Comparison of ENCODE assay signal across 10 cellular contexts in the genomic region with DNA sequence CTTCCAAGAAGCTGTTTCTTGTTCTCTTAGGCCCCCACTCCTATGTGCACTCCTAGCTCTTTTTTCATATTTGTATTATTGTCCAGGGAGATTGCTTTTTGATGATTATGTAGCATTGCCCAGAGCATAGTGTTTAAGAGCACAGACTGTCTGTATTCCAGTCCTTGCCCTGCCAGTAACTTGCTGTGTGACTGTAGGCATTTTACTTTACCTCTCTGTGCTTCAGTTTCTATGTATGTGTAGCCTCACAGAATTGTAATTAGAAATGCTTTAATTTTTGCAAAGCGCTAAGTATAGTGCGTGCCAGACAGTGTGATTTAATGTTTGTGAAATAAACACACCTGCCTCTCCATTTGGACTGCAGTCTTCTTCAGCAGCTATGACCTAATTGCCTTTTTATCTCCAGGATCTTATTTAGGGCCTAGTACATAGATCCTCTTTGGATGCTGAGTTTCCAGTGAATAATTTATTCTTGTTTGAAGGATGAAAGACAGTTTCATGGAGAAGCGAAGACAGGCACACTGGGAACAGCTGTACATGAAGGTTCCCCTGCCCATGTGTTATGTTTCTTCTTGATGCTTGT. TPM values are rescaled to one million over a fixed set of nuclear protein-coding genes. Genes with fewer than 3 reads are reported as not detected.
DNase-seq lines count a peak whose midpoint lies in the region; ATAC-seq and TF ChIP-seq lines count a peak whose summit lies in the region.
"Had no signal": no experiment of that assay in that cellular context is flagged by ENCODE, and none has a peak within 500 bp of the region (broad histone marks: within the 10 kb centered on the region; RNA-seq: fewer than 3 reads in every experiment).

No MANE protein-coding gene starts in this region.

- no peak overlapping the region for H3K27ac ChIP-seq in GM23248
- H3K27ac ChIP-seq in SJCRH30, result no peak overlapping the region

- peak overlapping the region; percentile 89 for H3K4me2 ChIP-seq in GM23248 (ENCODE audit: unreplicated experiment)

- no peaks in the 10 kb centered on the region for H3K9me3 ChIP-seq in GM23248 (ENCODE audit: low read depth)
- peaks cover 6% of the 10 kb centered on the region; the same call in 1 of the 2 replicates for H3K9me3 ChIP-seq in SJCRH30 (replicated peaks)

- 95 to 96% methylated on average over 3 of the region's 3 CpGs for WGBS in GM23248 (ENCODE audit: low coverage in 1 of 2, low lambda C conversion rate in 2 of 2, missing lambda C conversion rate in 2 of 2), 2 experiments

- H2AFZ ChIP-seq in GM23248, result no peak overlapping the region

- no peaks in the 10 kb centered on the region for H3K27me3 ChIP-seq in GM23248 (replicated peaks; ENCODE audit: insufficient read depth)
- H3K27me3 ChIP-seq in SJCRH30, result no peaks in the 10 kb centered on the region

- H3K9ac ChIP-seq in GM23248, result peak overlapping the region; percentile 96

- no peaks in the 10 kb centered on the region for H3K9me2 ChIP-seq in GM23248 (ENCODE audit: insufficient read depth)

- H4K20me1 ChIP-seq in GM23248 (ENCODE audit: insufficient read depth), result peaks cover 14% of the 10 kb centered on the region; the same call in 1 of the 2 replicates

- H3K36me3 ChIP-seq in GM23248 (ENCODE audit: low read depth), result peaks cover 8% of the 10 kb centered on the region
- H3K36me3 ChIP-seq in SJCRH30, result peaks cover 16% of the 10 kb centered on the region

- H3K79me2 ChIP-seq in GM23248 (ENCODE audit: insufficient read depth), result peaks cover 72% of the 10 kb centered on the region

- in situ Hi-C loops in GM23248 (cut with MboI), result no loop called here

- peaks cover 48% of the 10 kb centered on the region for H3F3A ChIP-seq in GM23248 (ENCODE audit: insufficient read depth)

- H3K4me3 ChIP-seq in GM23248 (peak overlapping the region; percentile 94), SJCRH30 (peak overlapping the region; percentile 76; the same call in 1 of the 2 replicates), epithelial cell of proximal tubule (ENCODE audit: low read depth, low read length) (peak overlapping the region; percentile 100), retinal pigment epithelial cell (ENCODE audit: low read length) (peak overlapping the region; percentile 21)

- TF ChIP-seq CTCF in epithelial cell of proximal tubule (conservative IDR thresholded peaks at IDR 0.05; ENCODE audit: low read depth, low read length) (no peak), retinal pigment epithelial cell (conservative IDR thresholded peaks at IDR 0.05; ENCODE audit: low read depth, low read length) (no peak)

- H3K4me1 ChIP-seq in GM23248 (ENCODE audit: insufficient read depth), result peaks cover 35% of the 10 kb centered on the region
- H3K4me1 ChIP-seq in SJCRH30, result peaks cover 3% of the 10 kb centered on the region; the same call in 1 of the 2 replicates

- DNase-seq in GM23248 (no peak), SJCRH30 (no peak), epithelial cell of proximal tubule (ENCODE audit: low read depth) (no peak), retinal pigment epithelial cell (ENCODE audit: low read depth) (no peak)
- DNase-seq in stimulated activated CD8-positive, alpha-beta memory T cell treated with anti-CD3 and anti-CD28 coated beads, Interleukin-4, amount 100 ng/mL, for 48 hours, result no peak
- DNase-seq: activated effector memory CD4-positive, alpha-beta T cell treated with anti-CD3 and anti-CD28 coated beads, Interleukin-2, amount 50 U/mL, for 16 hours; kidney glomerular epithelial cell; NCI-H748 treated with DMSO at 0.1 percent for 48 hours had no signal

- ATAC-seq in HG03108 (IDR thresholded peaks at IDR 0.05; ENCODE audit: unreplicated experiment) (no peak), GM21825 (IDR thresholded peaks at IDR 0.05; ENCODE audit: unreplicated experiment) (no peak)

RNA-seq across cellular contexts. Expression of a gene that starts 1.4 kb away (rescaled TPM):
- total RNA-seq in GM23248 (2014; rRNA removed; shearing (Covaris generic)), result 19.3 and 23.6 TPM in 2 replicates
- 44.2 and 55.0 TPM in 2 replicates for polyA plus RNA-seq in GM23248 (2016; fragmentation: Nextera tagmentation; extraction: Ambion mirVana)
- 46.7 and 55.5 TPM in 2 replicates for total RNA-seq in SJCRH30 (2014; rRNA removed; shearing (Covaris generic))
- 19.3 and 33.0 TPM in 2 replicates for total RNA-seq in epithelial cell of proximal tubule

RNA-seq across cellular contexts. Expression of a gene that starts 21.3 kb away (rescaled TPM):
- 52.2 and 53.7 TPM in 2 replicates for total RNA-seq in GM23248 (2014; rRNA removed; shearing (Covaris generic))
- 45.6 and 47.9 TPM in 2 replicates for polyA plus RNA-seq in GM23248 (2016; fragmentation: Nextera tagmentation; extraction: Ambion mirVana)
- 91.2 and 95.3 TPM in 2 replicates for total RNA-seq in SJCRH30 (2014; rRNA removed; shearing (Covaris generic))
- total RNA-seq in epithelial cell of proximal tubule, result 58.9 and 90.3 TPM in 2 replicates

Comparison
In these comparisons a context has a peak if more than half of its experiments do, and no peak if none do; other contexts are left out.
1. H3K4me3 ChIP-seq: peak in every context shown above with its lines; median percentile 100 in epithelial cell of proximal tubule; 94 in GM23248; 76 in SJCRH30; 21 in retinal pigment epithelial cell.